25 cellular contexts compared by ENCODE assay signal in the genomic region with DNA sequence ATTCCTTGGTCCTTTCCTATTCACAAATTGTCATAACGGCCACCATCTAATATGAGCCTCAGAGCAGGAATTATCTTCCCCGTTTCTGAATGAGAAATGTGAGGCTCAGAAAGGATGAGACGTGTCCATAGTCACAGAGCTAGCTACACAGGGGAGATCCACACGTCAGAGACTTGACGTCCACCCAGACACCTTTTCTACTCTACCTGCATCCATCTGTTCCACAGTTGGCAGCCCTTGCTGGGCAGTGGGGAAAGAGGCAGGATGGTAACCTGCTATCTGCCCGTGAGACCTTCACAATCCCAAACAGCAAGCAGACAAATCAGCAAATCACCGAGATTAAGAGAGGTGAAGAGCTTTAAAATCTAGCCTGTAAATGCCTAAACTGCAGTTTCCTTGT.
"Had no signal": no experiment of that assay in that cellular context is flagged by ENCODE, and none has a peak within 500 bp of the region (broad histone marks: within the 10 kb centered on the region; RNA-seq: fewer than 3 reads in every experiment).

No MANE protein-coding gene starts in this region.

- H3K9me3 ChIP-seq: neutrophil, ovary, psoas muscle, right lobe of liver, sigmoid colon, stomach, tibial artery, transverse colon, upper lobe of right lung, vagina had no signal

- H3K4me3 ChIP-seq: ovary, psoas muscle, right lobe of liver, sigmoid colon, stomach, tibial artery, transverse colon, upper lobe of right lung, vagina had no signal

- H3K27me3 ChIP-seq: ovary, right lobe of liver, transverse colon, upper lobe of right lung, vagina had no signal

- H3K27ac ChIP-seq: neutrophil, ovary, parathyroid adenoma, psoas muscle, right lobe of liver, sigmoid colon, stomach, tibial artery, transverse colon, upper lobe of right lung, vagina had no signal

- H2AFZ ChIP-seq: parathyroid adenoma had no signal

- DNase-seq: naive thymus-derived CD8-positive, alpha-beta T cell; nephron progenitor cell; nucleus accumbens; ovary; posterior cingulate gyrus; psoas muscle; right cardiac atrium; right lobe of liver; sigmoid colon; small intestine; stimulated activated CD4-positive, alpha-beta T cell treated with anti-CD3 and anti-CD28 coated beads, Interleukin-15, amount 100 ng/mL, for 24 hours; stimulated activated CD4-positive, alpha-beta T cell treated with anti-CD3 and anti-CD28 coated beads, Interleukin-2, amount 100 ng/mL, for 24 hours; stimulated activated CD4-positive, alpha-beta T cell treated with anti-CD3 and anti-CD28 coated beads, Interleukin-2, amount 100 ng/mL, for 48 hours; stimulated activated CD4-positive, alpha-beta T cell treated with anti-CD3 and anti-CD28 coated beads, Interleukin-4, amount 100 ng/mL, for 24 hours; stimulated activated naive B cell treated with anti-CD40 and anti-IgM and Interleukin-4, amounts not matched to agents 10 μg/mL and 1 μg/mL and 100 μg/mL, for 72 hours; stimulated activated naive CD4-positive, alpha-beta T cell treated with Interleukin-2 at 50 U/mL for 16 hours; stomach; tibial artery; transverse colon; upper lobe of right lung had no signal

- H3K4me1 ChIP-seq: parathyroid adenoma, psoas muscle, right lobe of liver, upper lobe of right lung, vagina had no signal

- H3K79me2 ChIP-seq: parathyroid adenoma had no signal

- H3K36me3 ChIP-seq: neutrophil, ovary, right lobe of liver, sigmoid colon, stomach, transverse colon, upper lobe of right lung, vagina had no signal

- ATAC-seq: naive thymus-derived CD8-positive, alpha-beta T cell; natural killer cell treated with Interleukin-12 subunit alpha and Interleukin-12 subunit beta and Interleukin-15 and Interleukin-18, amount 100 ng/mL, for 72 hours; psoas muscle; right cardiac atrium; right lobe of liver; stimulated activated effector memory CD8-positive, alpha-beta T cell treated with anti-CD3 and anti-CD28 coated beads, Interleukin-12 subunit alpha, Interleukin-12 subunit beta, amount 100 ng/mL, for 72 hours; stimulated activated naive B cell treated with anti-CD40 and anti-IgM and Interleukin-4, amounts not matched to agents 10 μg/mL and 1 μg/mL and 100 μg/mL, for 72 hours; upper lobe of right lung had no signal
